22 cellular contexts compared by ENCODE assay signal in genomic region chr17:1452836-1453235, GRCh38. TPM values are rescaled to one million over a fixed set of nuclear protein-coding genes. Genes with fewer than 3 reads are reported as not detected.
DNase-seq lines count a peak whose midpoint lies in the region; ATAC-seq and TF ChIP-seq lines count a peak whose summit lies in the region.
"Had no signal": no experiment of that assay in that cellular context is flagged by ENCODE, and none has a peak within 500 bp of the region (broad histone marks: within the 10 kb centered on the region; RNA-seq: fewer than 3 reads in every experiment).

No MANE protein-coding gene starts in this region.

- TF ChIP-seq CTCF in thyroid gland (IDR thresholded peaks at IDR 0.05) = no peak

- peaks cover 57% of the 10 kb centered on the region for H3K36me3 Mint-ChIP-seq in activated T-cell treated with anti-CD3 and anti-CD28 coated beads, Interleukin-2, amount 50 U/mL, for 24 hours (ENCODE audit: low read depth)
- peaks cover 2 to 13% of the 10 kb centered on the region in 2 donors for H3K36me3 Mint-ChIP-seq in activated T-cell treated with anti-CD3 and anti-CD28 coated beads, Interleukin-2, amount 50 U/mL, for 72 hours (ENCODE audit: insufficient read depth in 2 of 2)
- H3K36me3 Mint-ChIP-seq in activated naive CD8-positive, alpha-beta T cell treated with anti-CD3 and anti-CD28 coated beads for 36 hours = peaks cover 25% of the 10 kb centered on the region
- no peaks in the 10 kb centered on the region for H3K36me3 Mint-ChIP-seq in natural killer cell treated with Interleukin-12 subunit alpha and Interleukin-12 subunit beta and Interleukin-15 and Interleukin-18, amount 100 ng/mL, for 72 hours

- H3K4me3 Mint-ChIP-seq in activated T-cell treated with anti-CD3 and anti-CD28 coated beads, Interleukin-2, amount 50 U/mL, for 24 hours = no peak overlapping the region
- no peak overlapping the region for H3K4me3 Mint-ChIP-seq in activated T-cell treated with anti-CD3 and anti-CD28 coated beads, Interleukin-2, amount 50 U/mL, for 72 hours
- H3K4me3 Mint-ChIP-seq in activated naive CD8-positive, alpha-beta T cell treated with anti-CD3 and anti-CD28 coated beads for 36 hours = no peak overlapping the region
- peak overlapping the region; percentile 27 for H3K4me3 Mint-ChIP-seq in natural killer cell treated with Interleukin-12 subunit alpha and Interleukin-12 subunit beta and Interleukin-15 and Interleukin-18, amount 100 ng/mL, for 72 hours

- H3K27me3 ChIP-seq in thyroid gland = no peaks in the 10 kb centered on the region
- H3K27me3 ChIP-seq: sigmoid colon had no signal

- H3K36me3 ChIP-seq in thyroid gland = no peaks in the 10 kb centered on the region

- peaks cover 64% of the 10 kb centered on the region for H3K4me1 Mint-ChIP-seq in activated T-cell treated with anti-CD3 and anti-CD28 coated beads, Interleukin-2, amount 50 U/mL, for 24 hours (ENCODE audit: low read depth)
- H3K4me1 Mint-ChIP-seq in activated T-cell treated with anti-CD3 and anti-CD28 coated beads, Interleukin-2, amount 50 U/mL, for 72 hours (ENCODE audit: low read depth) = peaks cover 63% of the 10 kb centered on the region
- peaks cover 42% of the 10 kb centered on the region for H3K4me1 Mint-ChIP-seq in activated naive CD8-positive, alpha-beta T cell treated with anti-CD3 and anti-CD28 coated beads for 36 hours
- peaks cover 36 to 37% of the 10 kb centered on the region in 2 donors for H3K4me1 Mint-ChIP-seq in natural killer cell treated with Interleukin-12 subunit alpha and Interleukin-12 subunit beta and Interleukin-15 and Interleukin-18, amount 100 ng/mL, for 72 hours (ENCODE audit: low read depth in 2 of 2)

- DNase-seq in activated T-cell treated with anti-CD3 and anti-CD28 coated beads, Interleukin-2, amount 50 U/mL, for 24 hours = no peak
- no peak for DNase-seq in activated T-cell treated with anti-CD3 and anti-CD28 coated beads, Interleukin-2, amount 50 U/mL, for 72 hours
- no peak for DNase-seq in activated naive CD8-positive, alpha-beta T cell treated with anti-CD3 and anti-CD28 coated beads for 36 hours
- DNase-seq in natural killer cell treated with Interleukin-12 subunit alpha and Interleukin-12 subunit beta and Interleukin-15 and Interleukin-18, amount 100 ng/mL, for 72 hours (ENCODE audit: low spot score) = no peak
- DNase-seq in thyroid gland = peak; percentile 46 to 67
- no peak for DNase-seq in hepatic stellate cell (ENCODE audit: low spot score)
- DNase-seq in activated CD4-positive, CD25-positive, alpha-beta regulatory T cell treated with anti-CD3 and anti-CD28 coated beads, Interleukin-2, amount 50 U/mL, for 72 hours = no peak
- DNase-seq: activated CD8-positive, alpha-beta T cell treated with anti-CD3 and anti-CD28 coated beads, Interleukin-2, amount 10 ng/mL, durations not matched to agents 7 days and 5 days; activated naive CD4-positive, alpha-beta T cell treated with anti-CD3 and anti-CD28 coated beads, Interleukin-2, amount 10 ng/mL, durations not matched to agents 7 days and 5 days; KG1; kidney; NCI-H1694 treated with DMSO at 0.1 percent for 48 hours; NCI-H69; posterior cingulate gyrus; RPMI8226; sigmoid colon; stimulated activated CD8-positive, alpha-beta memory T cell treated with anti-CD3 and anti-CD28 coated beads, Interleukin-4, amount 100 ng/mL, for 48 hours had no signal

- 51 to 57% methylated on average over 5 of the region's 5 CpGs for WGBS in thyroid gland, 2 donors

- intact Hi-C loops in thyroid gland (cut with DNase I) = loop anchor here (10.0 kb wide), 1 partner anchor 68 kb away; no protein-coding TSS in a partner anchor

- H3K4me3 ChIP-seq in thyroid gland (replicated peaks in 1 of 3) = no peak overlapping the region
- H3K4me3 ChIP-seq: lung, sigmoid colon had no signal

- no peak for ATAC-seq in activated T-cell treated with anti-CD3 and anti-CD28 coated beads, Interleukin-2, amount 50 U/mL, for 72 hours (replicated peaks in 1 of 2)
- ATAC-seq in natural killer cell treated with Interleukin-12 subunit alpha and Interleukin-12 subunit beta and Interleukin-15 and Interleukin-18, amount 100 ng/mL, for 72 hours = no peak
- no peak for ATAC-seq in GM18498 (IDR thresholded peaks at IDR 0.05; ENCODE audit: unreplicated experiment)
- ATAC-seq: activated CD4-positive, CD25-positive, alpha-beta regulatory T cell treated with anti-CD3 and anti-CD28 coated beads, Interleukin-2, amount 50 U/mL, for 24 hours; activated CD8-positive, alpha-beta T cell treated with anti-CD3 and anti-CD28 coated beads, Interleukin-2, amount 10 ng/mL, durations not matched to agents 7 days and 5 days; esophagus mucosa had no signal

- H3K27ac Mint-ChIP-seq in activated T-cell treated with anti-CD3 and anti-CD28 coated beads, Interleukin-2, amount 50 U/mL, for 24 hours = peak overlapping the region; percentile 72
- no peak overlapping the region for H3K27ac Mint-ChIP-seq in activated T-cell treated with anti-CD3 and anti-CD28 coated beads, Interleukin-2, amount 50 U/mL, for 72 hours
- peak overlapping the region; percentile 34 for H3K27ac Mint-ChIP-seq in activated naive CD8-positive, alpha-beta T cell treated with anti-CD3 and anti-CD28 coated beads for 36 hours
- no peak overlapping the region for H3K27ac Mint-ChIP-seq in natural killer cell treated with Interleukin-12 subunit alpha and Interleukin-12 subunit beta and Interleukin-15 and Interleukin-18, amount 100 ng/mL, for 72 hours
- H3K27ac Mint-ChIP-seq: activated CD8-positive, alpha-beta T cell treated with anti-CD3 and anti-CD28 coated beads, Interleukin-2, amount 10 ng/mL, durations not matched to agents 7 days and 5 days had no signal

- TF ChIP-seq POLR2A in thyroid gland (IDR thresholded peaks at IDR 0.05) = no peak

- no peaks in the 10 kb centered on the region for H3K9me3 ChIP-seq in thyroid gland
- H3K9me3 ChIP-seq: sigmoid colon had no signal

- H3K4me1 ChIP-seq in thyroid gland = peaks cover 26 to 46% of the 10 kb centered on the region in 2 donors

- no peak overlapping the region for H3K27ac ChIP-seq in thyroid gland
- H3K27ac ChIP-seq: 22Rv1 had no signal

- H3K27me3 Mint-ChIP-seq in activated T-cell treated with anti-CD3 and anti-CD28 coated beads, Interleukin-2, amount 50 U/mL, for 24 hours = peaks cover 6% of the 10 kb centered on the region
- H3K27me3 Mint-ChIP-seq in activated T-cell treated with anti-CD3 and anti-CD28 coated beads, Interleukin-2, amount 50 U/mL, for 72 hours (ENCODE audit: low read depth) = peaks cover 10% of the 10 kb centered on the region
- H3K27me3 Mint-ChIP-seq in activated naive CD8-positive, alpha-beta T cell treated with anti-CD3 and anti-CD28 coated beads for 36 hours = peaks cover 12% of the 10 kb centered on the region
- H3K27me3 Mint-ChIP-seq in natural killer cell treated with Interleukin-12 subunit alpha and Interleukin-12 subunit beta and Interleukin-15 and Interleukin-18, amount 100 ng/mL, for 72 hours = peaks cover 0 to 5% of the 10 kb centered on the region in 2 donors

- H3K9me3 Mint-ChIP-seq in activated T-cell treated with anti-CD3 and anti-CD28 coated beads, Interleukin-2, amount 50 U/mL, for 24 hours = no peaks in the 10 kb centered on the region
- H3K9me3 Mint-ChIP-seq in activated T-cell treated with anti-CD3 and anti-CD28 coated beads, Interleukin-2, amount 50 U/mL, for 72 hours = no peaks in the 10 kb centered on the region
- no peaks in the 10 kb centered on the region for H3K9me3 Mint-ChIP-seq in activated naive CD8-positive, alpha-beta T cell treated with anti-CD3 and anti-CD28 coated beads for 36 hours
- no peaks in the 10 kb centered on the region for H3K9me3 Mint-ChIP-seq in natural killer cell treated with Interleukin-12 subunit alpha and Interleukin-12 subunit beta and Interleukin-15 and Interleukin-18, amount 100 ng/mL, for 72 hours
- H3K9me3 Mint-ChIP-seq: activated naive CD4-positive, alpha-beta T cell treated with anti-CD3 and anti-CD28 coated beads, Interleukin-2, amount 10 ng/mL, durations not matched to agents 7 days and 5 days had no signal

RNA-seq across cellular contexts. Expression of gene CRK, which starts 3.2 kb away (rescaled TPM):
- 10 to 100 TPM; 18.7 to 22.9 TPM for total RNA-seq in activated T-cell treated with anti-CD3 and anti-CD28 coated beads, Interleukin-2, amount 50 U/mL, for 72 hours
- 10 to 100 TPM; 13.5 to 14.0 TPM for total RNA-seq in activated naive CD8-positive, alpha-beta T cell treated with anti-CD3 and anti-CD28 coated beads for 36 hours
- total RNA-seq in natural killer cell treated with Interleukin-12 subunit alpha and Interleukin-12 subunit beta and Interleukin-15 and Interleukin-18, amount 100 ng/mL, for 72 hours = 10 to 100 TPM; 18.1 to 36.4 TPM
- total RNA-seq in thyroid gland = 100 to 1,000 TPM in 2 of 4 donors, 10 to 100 TPM in 2; 89.6 to 140 (median 98.7) TPM

RNA-seq across cellular contexts. Expression of gene MYO1C, which starts 39.6 kb away (rescaled TPM):
- 10 to 100 TPM; 32.8 to 49.9 TPM for total RNA-seq in activated T-cell treated with anti-CD3 and anti-CD28 coated beads, Interleukin-2, amount 50 U/mL, for 72 hours
- total RNA-seq in activated naive CD8-positive, alpha-beta T cell treated with anti-CD3 and anti-CD28 coated beads for 36 hours = 10 to 100 TPM; 10.5 to 11.7 TPM
- 10 to 100 TPM; 16.8 to 54.5 TPM for total RNA-seq in natural killer cell treated with Interleukin-12 subunit alpha and Interleukin-12 subunit beta and Interleukin-15 and Interleukin-18, amount 100 ng/mL, for 72 hours
- 100 to 1,000 TPM; 103 to 145 (median 121) TPM for total RNA-seq in thyroid gland

RNA-seq across cellular contexts. Expression of gene YWHAE, which starts 52.8 kb away (rescaled TPM):
- 100 to 1,000 TPM; 328 to 339 TPM for total RNA-seq in activated T-cell treated with anti-CD3 and anti-CD28 coated beads, Interleukin-2, amount 50 U/mL, for 72 hours
- 100 to 1,000 TPM; 550 to 555 TPM for total RNA-seq in activated naive CD8-positive, alpha-beta T cell treated with anti-CD3 and anti-CD28 coated beads for 36 hours
- 100 to 1,000 TPM; 365 to 407 TPM for total RNA-seq in natural killer cell treated with Interleukin-12 subunit alpha and Interleukin-12 subunit beta and Interleukin-15 and Interleukin-18, amount 100 ng/mL, for 72 hours
- 1,000 to 10,000 TPM in 1 of 4 donors, 100 to 1,000 TPM in 3; 553 to 1,135 (median 724) TPM for total RNA-seq in thyroid gland

Comparison
In these comparisons a context has a peak if more than half of its experiments do, and no peak if none do; other contexts are left out.
1. H3K27ac Mint-ChIP-seq: peak in activated T-cell treated with anti-CD3 and anti-CD28 coated beads, Interleukin-2, amount 50 U/mL, for 24 hours (single experiment) and activated naive CD8-positive, alpha-beta T cell treated with anti-CD3 and anti-CD28 coated beads for 36 hours (single experiment); none in activated T-cell treated with anti-CD3 and anti-CD28 coated beads, Interleukin-2, amount 50 U/mL, for 72 hours (single experiment) and natural killer cell treated with Interleukin-12 subunit alpha and Interleukin-12 subunit beta and Interleukin-15 and Interleukin-18, amount 100 ng/mL, for 72 hours (0 of 2).
2. DNase-seq: peak in thyroid gland (2 of 2); none in activated T-cell treated with anti-CD3 and anti-CD28 coated beads, Interleukin-2, amount 50 U/mL, for 24 hours (single experiment), activated T-cell treated with anti-CD3 and anti-CD28 coated beads, Interleukin-2, amount 50 U/mL, for 72 hours (0 of 2), activated naive CD8-positive, alpha-beta T cell treated with anti-CD3 and anti-CD28 coated beads for 36 hours (single experiment), natural killer cell treated with Interleukin-12 subunit alpha and Interleukin-12 subunit beta and Interleukin-15 and Interleukin-18, amount 100 ng/mL, for 72 hours (single experiment), hepatic stellate cell (single experiment) and activated CD4-positive, CD25-positive, alpha-beta regulatory T cell treated with anti-CD3 and anti-CD28 coated beads, Interleukin-2, amount 50 U/mL, for 72 hours (single experiment).